9 cellular contexts compared by ENCODE assay signal in genomic region chr2:226478121-226478809, GRCh38.
DNase-seq lines count a peak whose midpoint lies in the region; ATAC-seq and TF ChIP-seq lines count a peak whose summit lies in the region.
"Had no signal": no experiment of that assay in that cellular context is flagged by ENCODE, and none has a peak within 500 bp of the region (broad histone marks: within the 10 kb centered on the region; RNA-seq: fewer than 3 reads in every experiment).

No MANE protein-coding gene starts in this region.

- H3K4me3 ChIP-seq in RWPE2 (ENCODE audit: severe bottlenecking) (no peak overlapping the region), gastroesophageal sphincter (no peak overlapping the region), ovary (no peak overlapping the region), H7 (ENCODE audit: insufficient read depth, low read depth, low read length) (no peak overlapping the region)

- ATAC-seq in RWPE2 (ENCODE audit: low read depth): peak; percentile 64; the same call in 2 of the 3 replicates
- ATAC-seq in gastroesophageal sphincter: peak; percentile 86

- no peaks in the 10 kb centered on the region for H3K36me3 Mint-ChIP-seq in activated CD4-positive, alpha-beta memory T cell treated with anti-CD3 and anti-CD28 coated beads, Interleukin-2, amount 10 ng/mL, durations not matched to agents 7 days and 5 days (ENCODE audit: low read depth)
- H3K36me3 Mint-ChIP-seq in T-helper 2 cell treated with Interferon-gamma antibody and Interleukin-4, amounts not matched to agents 5 μg/mL and 100 μg/mL, for 36 hours (ENCODE audit: low read depth): no peaks in the 10 kb centered on the region

- H3K27ac ChIP-seq in RWPE2 (ENCODE audit: poor library complexity, severe bottlenecking) (no peak overlapping the region), gastroesophageal sphincter (peak overlapping the region; percentile 35 to 76 (median 57)), ovary (peak overlapping the region in 1 of 2 donors; percentile 70)

- TF ChIP-seq POLR2A in gastroesophageal sphincter (IDR thresholded peaks at IDR 0.05) (no peak), ovary (IDR thresholded peaks at IDR 0.05) (no peak)

- no peaks in the 10 kb centered on the region for H3K27me3 ChIP-seq in RWPE2 (ENCODE audit: insufficient read depth, poor library complexity, severe bottlenecking)
- no peaks in the 10 kb centered on the region for H3K27me3 ChIP-seq in gastroesophageal sphincter
- no peaks in the 10 kb centered on the region for H3K27me3 ChIP-seq in ovary
- no peaks in the 10 kb centered on the region for H3K27me3 ChIP-seq in H7 (ENCODE audit: control insufficient read depth, insufficient read depth, low read length)

- H3K4me1 ChIP-seq in RWPE2 (ENCODE audit: insufficient read depth, poor library complexity, severe bottlenecking) (peaks cover 10% of the 10 kb centered on the region), gastroesophageal sphincter (peaks cover 0 to 32% (median 9%) of the 10 kb centered on the region in 3 donors), ovary (ENCODE audit: insufficient read depth) (peaks cover 2% of the 10 kb centered on the region)

- DNase-seq in COLO829 (ENCODE audit: low spot score): peak; percentile 31
- no peak for DNase-seq in RWPE2 (ENCODE audit: low spot score)
- DNase-seq in ovary: peak; percentile 49 to 70 (median 62)
- DNase-seq in activated CD4-positive, alpha-beta memory T cell treated with anti-CD3 and anti-CD28 coated beads, Interleukin-2, amount 10 ng/mL, durations not matched to agents 7 days and 5 days: no peak
- DNase-seq in stimulated activated CD4-positive, alpha-beta T cell treated with anti-CD3 and anti-CD28 coated beads, Interleukin-2, amount 100 ng/mL, for 24 hours: no peak
- DNase-seq in T-helper 2 cell treated with Interferon-gamma antibody and Interleukin-4, amounts not matched to agents 5 μg/mL and 100 μg/mL, for 36 hours (ENCODE audit: low spot score): no peak
- no peak for DNase-seq in H7
- DNase-seq: caudate nucleus had no signal

- WGBS in gastroesophageal sphincter (ENCODE audit: low coverage in 1 of 2), 2 donors: 47 to 53% methylated on average over 8 of the region's 8 CpGs
- 14 to 25% (median 22%) methylated on average over 8 of the region's 8 CpGs for WGBS in ovary, 3 donors

- intact Hi-C loops in ovary (cut with DNase I): loop anchor here in 2 of 4 donors (5.0 to 10.0 kb wide), 2 partner anchors 317 to 319 kb away; partner anchors contain the start of gene IRS1 (in 2 of the 2)

- CTCF ChIA-PET in activated CD4-positive, alpha-beta memory T cell treated with anti-CD3 and anti-CD28 coated beads, Interleukin-2, amount 10 ng/mL, durations not matched to agents 7 days and 5 days (lab: Charles Lee): no interaction called here

- no peak overlapping the region for H3K27ac Mint-ChIP-seq in activated CD4-positive, alpha-beta memory T cell treated with anti-CD3 and anti-CD28 coated beads, Interleukin-2, amount 10 ng/mL, durations not matched to agents 7 days and 5 days
- H3K27ac Mint-ChIP-seq in T-helper 2 cell treated with Interferon-gamma antibody and Interleukin-4, amounts not matched to agents 5 μg/mL and 100 μg/mL, for 36 hours: no peak overlapping the region

- no peak for TF ChIP-seq EP300 in gastroesophageal sphincter (IDR thresholded peaks at IDR 0.05)
- no peak for TF ChIP-seq EP300 in ovary (IDR thresholded peaks at IDR 0.05)

- H3K27me3 Mint-ChIP-seq in activated CD4-positive, alpha-beta memory T cell treated with anti-CD3 and anti-CD28 coated beads, Interleukin-2, amount 10 ng/mL, durations not matched to agents 7 days and 5 days: peaks cover 3% of the 10 kb centered on the region
- peaks cover 7% of the 10 kb centered on the region for H3K27me3 Mint-ChIP-seq in T-helper 2 cell treated with Interferon-gamma antibody and Interleukin-4, amounts not matched to agents 5 μg/mL and 100 μg/mL, for 36 hours (ENCODE audit: low read depth)

- TF ChIP-seq CTCF in RWPE2 (IDR thresholded peaks at IDR 0.05; ENCODE audit: poor library complexity, severe bottlenecking) (no peak), gastroesophageal sphincter (IDR thresholded peaks at IDR 0.05) (no peak), ovary (IDR thresholded peaks at IDR 0.05) (no peak)

- POLR2A ChIA-PET in activated CD4-positive, alpha-beta memory T cell treated with anti-CD3 and anti-CD28 coated beads, Interleukin-2, amount 10 ng/mL, durations not matched to agents 7 days and 5 days (lab: Charles Lee): no interaction called here

- no peak overlapping the region for H3K4me3 Mint-ChIP-seq in activated CD4-positive, alpha-beta memory T cell treated with anti-CD3 and anti-CD28 coated beads, Interleukin-2, amount 10 ng/mL, durations not matched to agents 7 days and 5 days
- no peak overlapping the region for H3K4me3 Mint-ChIP-seq in T-helper 2 cell treated with Interferon-gamma antibody and Interleukin-4, amounts not matched to agents 5 μg/mL and 100 μg/mL, for 36 hours

- no peaks in the 10 kb centered on the region for H3K4me1 Mint-ChIP-seq in activated CD4-positive, alpha-beta memory T cell treated with anti-CD3 and anti-CD28 coated beads, Interleukin-2, amount 10 ng/mL, durations not matched to agents 7 days and 5 days
- no peaks in the 10 kb centered on the region for H3K4me1 Mint-ChIP-seq in T-helper 2 cell treated with Interferon-gamma antibody and Interleukin-4, amounts not matched to agents 5 μg/mL and 100 μg/mL, for 36 hours (ENCODE audit: low read depth)

- no peaks in the 10 kb centered on the region for H3K9me3 Mint-ChIP-seq in activated CD4-positive, alpha-beta memory T cell treated with anti-CD3 and anti-CD28 coated beads, Interleukin-2, amount 10 ng/mL, durations not matched to agents 7 days and 5 days
- H3K9me3 Mint-ChIP-seq in T-helper 2 cell treated with Interferon-gamma antibody and Interleukin-4, amounts not matched to agents 5 μg/mL and 100 μg/mL, for 36 hours: no peaks in the 10 kb centered on the region

- peaks cover 2% of the 10 kb centered on the region for H3K9me3 ChIP-seq in RWPE2 (ENCODE audit: severe bottlenecking)
- no peaks in the 10 kb centered on the region for H3K9me3 ChIP-seq in gastroesophageal sphincter
- H3K9me3 ChIP-seq in ovary: no peaks in the 10 kb centered on the region

- H3K36me3 ChIP-seq in RWPE2 (ENCODE audit: low read depth) (no peaks in the 10 kb centered on the region), gastroesophageal sphincter (no peaks in the 10 kb centered on the region), ovary (no peaks in the 10 kb centered on the region), H7 (replicated peaks; ENCODE audit: control insufficient read depth, insufficient read depth, low read length) (no peaks in the 10 kb centered on the region)

Comparison
In these comparisons a context has a peak if more than half of its experiments do, and no peak if none do; other contexts are left out.
1. DNase-seq: peak in COLO829 (single experiment) and ovary (5 of 5); none in RWPE2 (single experiment), activated CD4-positive, alpha-beta memory T cell treated with anti-CD3 and anti-CD28 coated beads, Interleukin-2, amount 10 ng/mL, durations not matched to agents 7 days and 5 days (single experiment), stimulated activated CD4-positive, alpha-beta T cell treated with anti-CD3 and anti-CD28 coated beads, Interleukin-2, amount 100 ng/mL, for 24 hours (0 of 2), T-helper 2 cell treated with Interferon-gamma antibody and Interleukin-4, amounts not matched to agents 5 μg/mL and 100 μg/mL, for 36 hours (single experiment) and H7 (single experiment).